In genomic region chr5:115816226-115817042, GRCh38 we compare ENCODE assay signal across 8 cellular contexts. TPM values are rescaled to one million over a fixed set of nuclear protein-coding genes. Genes with fewer than 3 reads are reported as not detected.
DNase-seq lines count a peak whose midpoint lies in the region; ATAC-seq and TF ChIP-seq lines count a peak whose summit lies in the region.

Gene CDO1, minus strand, starts transcription at chr5:115816659. Its CDS starts 262 bp downstream, at chr5:115816397.

- no peaks in the 10 kb centered on the region; the same call in 1 of the 2 replicates for H3K36me3 Mint-ChIP-seq in HFFc6 (ENCODE audit: low read depth)
- H3K36me3 Mint-ChIP-seq in activated CD4-positive, alpha-beta memory T cell treated with anti-CD3 and anti-CD28 coated beads for 36 hours: no peaks in the 10 kb centered on the region

- peak; percentile 69 for ATAC-seq in stimulated activated naive CD8-positive, alpha-beta T cell treated with anti-CD3 and anti-CD28 coated beads, Interleukin-15, amount 100 ng/mL, for 72 hours
- no peak for ATAC-seq in GM19395 (IDR thresholded peaks at IDR 0.05; ENCODE audit: unreplicated experiment)

- peaks cover 10% of the 10 kb centered on the region for H3K4me1 Mint-ChIP-seq in HFFc6 (ENCODE audit: low read depth)
- peaks cover 16% of the 10 kb centered on the region for H3K4me1 Mint-ChIP-seq in activated CD4-positive, alpha-beta memory T cell treated with anti-CD3 and anti-CD28 coated beads for 36 hours (ENCODE audit: low read depth)
- peaks cover 34% of the 10 kb centered on the region for H3K4me1 Mint-ChIP-seq in stimulated activated naive CD8-positive, alpha-beta T cell treated with anti-CD3 and anti-CD28 coated beads, Interleukin-15, amount 100 ng/mL, for 72 hours

- H3K4me3 ChIP-seq in AG09309 (ENCODE audit: control insufficient read depth, low read depth, low read length): peak within 1 kb of the TSS; percentile 55

- no peak for TF ChIP-seq CTCF in AG09309 (IDR thresholded peaks at IDR 0.05; ENCODE audit: control insufficient read depth, insufficient read depth, low read depth, low read length, missing control alignments)
- TF ChIP-seq CTCF in HFFc6 (IDR thresholded peaks at IDR 0.05): no peak

- POLR2A ChIA-PET in activated CD4-positive, alpha-beta memory T cell treated with anti-CD3 and anti-CD28 coated beads for 36 hours (lab: Charles Lee): no interaction called here

- peak within 1 kb of the TSS; percentile 75 for H3K4me3 Mint-ChIP-seq in HFFc6
- H3K4me3 Mint-ChIP-seq in activated CD4-positive, alpha-beta memory T cell treated with anti-CD3 and anti-CD28 coated beads for 36 hours: peak within 1 kb of the TSS; percentile 61
- H3K4me3 Mint-ChIP-seq in stimulated activated naive CD8-positive, alpha-beta T cell treated with anti-CD3 and anti-CD28 coated beads, Interleukin-15, amount 100 ng/mL, for 72 hours: peak within 1 kb of the TSS; percentile 79 to 86

- CTCF ChIA-PET in activated CD4-positive, alpha-beta memory T cell treated with anti-CD3 and anti-CD28 coated beads for 36 hours (lab: Charles Lee): interaction anchor here (0.8 to 1.0 kb wide), 3 partner anchors 15 to 182 kb away, joined by 3 to 4 read pairs (median 3); no protein-coding TSS in a partner anchor

- intact Hi-C loops in activated CD4-positive, alpha-beta memory T cell treated with anti-CD3 and anti-CD28 coated beads for 36 hours (cut with micrococcal nuclease): no loop called here

- H3K27me3 Mint-ChIP-seq in HFFc6 (ENCODE audit: insufficient read depth): peaks cover 38% of the 10 kb centered on the region
- peaks cover 62% of the 10 kb centered on the region for H3K27me3 Mint-ChIP-seq in activated CD4-positive, alpha-beta memory T cell treated with anti-CD3 and anti-CD28 coated beads for 36 hours
- peaks cover 98% of the 10 kb centered on the region for H3K27me3 Mint-ChIP-seq in stimulated activated naive CD8-positive, alpha-beta T cell treated with anti-CD3 and anti-CD28 coated beads, Interleukin-15, amount 100 ng/mL, for 72 hours

- H3K9me3 Mint-ChIP-seq in HFFc6: peaks cover 3% of the 10 kb centered on the region; the same call in 1 of the 2 replicates
- no peaks in the 10 kb centered on the region for H3K9me3 Mint-ChIP-seq in activated CD4-positive, alpha-beta memory T cell treated with anti-CD3 and anti-CD28 coated beads for 36 hours
- H3K9me3 Mint-ChIP-seq in stimulated activated naive CD8-positive, alpha-beta T cell treated with anti-CD3 and anti-CD28 coated beads, Interleukin-15, amount 100 ng/mL, for 72 hours: no peaks in the 10 kb centered on the region

- no peak within 1 kb of the TSS for H3K27ac Mint-ChIP-seq in HFFc6
- H3K27ac Mint-ChIP-seq in activated CD4-positive, alpha-beta memory T cell treated with anti-CD3 and anti-CD28 coated beads for 36 hours: no peak within 1 kb of the TSS
- H3K27ac Mint-ChIP-seq in stimulated activated naive CD8-positive, alpha-beta T cell treated with anti-CD3 and anti-CD28 coated beads, Interleukin-15, amount 100 ng/mL, for 72 hours: peak within 1 kb of the TSS in 1 of 2 donors; percentile 68

- no peak for DNase-seq in AG09309 (ENCODE audit: low read depth)
- no peak for DNase-seq in HFFc6
- DNase-seq in activated CD4-positive, alpha-beta memory T cell treated with anti-CD3 and anti-CD28 coated beads for 36 hours: peak; percentile 43
- DNase-seq in epidermal melanocyte (ENCODE audit: insufficient read length, low spot score): peak; percentile 21
- peak; percentile 36 to 38 for DNase-seq in lung microvascular endothelial cell (ENCODE audit: low read depth in 2 of 2)
- peak; percentile 46 to 50 for DNase-seq in stimulated activated naive CD8-positive, alpha-beta T cell treated with anti-CD3 and anti-CD28 coated beads, Interleukin-15, amount 100 ng/mL, for 72 hours
- DNase-seq in DMS153 treated with DMSO at 0.1 percent for 48 hours (lab: John Stamatoyannopoulos, UW; ENCODE audit: unreplicated experiment): no peak

RNA-seq across cellular contexts. Expression of gene CDO1, which starts in this region (rescaled TPM):
- under 1 TPM in 4 of 6 experiments, not detected in 2; 0.12 to 0.26 (median 0.18) TPM for total RNA-seq in HFFc6 (2021; fragmentation: NEBNext Ultra II Directional; extraction: Animal tissue kit (Norgen Biotek cat#: 25700))
- under 1 TPM; 0.31 to 0.34 TPM for total RNA-seq in activated CD4-positive, alpha-beta memory T cell treated with anti-CD3 and anti-CD28 coated beads for 36 hours
- 0.65 TPM in 1 of 2 replicates, not detected in the other for total RNA-seq in lung microvascular endothelial cell

Comparison
In these comparisons a context has a peak if more than half of its experiments do, and no peak if none do; other contexts are left out.
1. Peak in DNase-seq in activated CD4-positive, alpha-beta memory T cell treated with anti-CD3 and anti-CD28 coated beads for 36 hours; RNA of the gene not detected or under 1 TPM.
2. Peak in DNase-seq in lung microvascular endothelial cell; RNA of the gene not detected or under 1 TPM.
3. DNase-seq: peak in epidermal melanocyte (single experiment) and stimulated activated naive CD8-positive, alpha-beta T cell treated with anti-CD3 and anti-CD28 coated beads, Interleukin-15, amount 100 ng/mL, for 72 hours (2 of 2); none in AG09309 (single experiment), HFFc6 (single experiment) and DMS153 treated with DMSO at 0.1 percent for 48 hours (single experiment).
4. Peak in every context shown above with its lines, with median percentiles within 50 percentile points of each other: H3K4me3 Mint-ChIP-seq.